ENCODE assay signal across 20 cellular contexts in genomic region chr20:25012616-25013189, GRCh38. TPM values are rescaled to one million over a fixed set of nuclear protein-coding genes. Genes with fewer than 3 reads are reported as not detected.
A peak's percentile ranks its signal among the peaks of the same experiment; 100 is the strongest.
DNase-seq lines count a peak whose midpoint lies in the region; ATAC-seq and TF ChIP-seq lines count a peak whose summit lies in the region.
"Had no signal": no experiment of that assay in that cellular context is flagged by ENCODE, and none has a peak within 500 bp of the region (broad histone marks: within the 10 kb centered on the region; RNA-seq: fewer than 3 reads in every experiment).

No MANE protein-coding gene starts in this region.

- peak; percentile 26 for DNase-seq in activated CD8-positive, alpha-beta memory T cell treated with anti-CD3 and anti-CD28 coated beads, Interleukin-2, amount 10 ng/mL, durations not matched to agents 7 days and 5 days
- DNase-seq in activated CD8-positive, alpha-beta memory T cell treated with anti-CD3 and anti-CD28 coated beads for 24 hours, result no peak
- DNase-seq in left lobe of liver (ENCODE audit: low spot score), result peak; percentile 44
- peak; percentile 24 for DNase-seq in stomach
- DNase-seq in AG08396 (ENCODE audit: low spot score), result no peak
- DNase-seq in ecto neural progenitor cell (ENCODE audit: low spot score), result no peak
- no peak for DNase-seq in NOMO-1 treated with DMSO at 0.1 percent for 48 hours (lab: John Stamatoyannopoulos, UW; ENCODE audit: unreplicated experiment)
- DNase-seq: DMS153, EL, H9, Karpas-422, MM.1S, NCI-H1105, NCI-H187 treated with DMSO at 0.1 percent for 48 hours, NCI-H2171 treated with DMSO at 0.1 percent for 48 hours, NCI-H82, SHP77 had no signal

- no peaks in the 10 kb centered on the region for H3K27me3 ChIP-seq in stomach
- H3K27me3 ChIP-seq: BLaER1 had no signal

- no peak for ATAC-seq in activated CD8-positive, alpha-beta memory T cell treated with anti-CD3 and anti-CD28 coated beads, Interleukin-2, amount 10 ng/mL, durations not matched to agents 7 days and 5 days
- ATAC-seq in left lobe of liver, result no peak

- no peak for TF ChIP-seq POLR2A in stomach (IDR thresholded peaks at IDR 0.05)

- H3K36me3 Mint-ChIP-seq in activated CD8-positive, alpha-beta memory T cell treated with anti-CD3 and anti-CD28 coated beads, Interleukin-2, amount 10 ng/mL, durations not matched to agents 7 days and 5 days, result peaks cover 1% of the 10 kb centered on the region

- H3K27ac ChIP-seq in VCaP (peak overlapping the region; percentile 25; the same call in 1 of the 2 replicates), stomach (no peak overlapping the region)
- H3K27ac ChIP-seq: 22Rv1, BLaER1 had no signal

- no peak overlapping the region for H3K4me3 Mint-ChIP-seq in activated CD8-positive, alpha-beta memory T cell treated with anti-CD3 and anti-CD28 coated beads, Interleukin-2, amount 10 ng/mL, durations not matched to agents 7 days and 5 days
- H3K4me3 Mint-ChIP-seq: H9 had no signal

- H3K9me3 Mint-ChIP-seq in activated CD8-positive, alpha-beta memory T cell treated with anti-CD3 and anti-CD28 coated beads, Interleukin-2, amount 10 ng/mL, durations not matched to agents 7 days and 5 days (ENCODE audit: low read depth), result no peaks in the 10 kb centered on the region
- H3K9me3 Mint-ChIP-seq: H9 had no signal

- H3K36me3 ChIP-seq in stomach, result peaks cover 77 to 94% (median 86%) of the 10 kb centered on the region in 4 donors

- WGBS in stomach, 5 donors, result 93 to 96% (median 94%) methylated on average over 20 to 21 of the region's 21 CpGs

- H3K4me1 Mint-ChIP-seq in activated CD8-positive, alpha-beta memory T cell treated with anti-CD3 and anti-CD28 coated beads, Interleukin-2, amount 10 ng/mL, durations not matched to agents 7 days and 5 days, result peaks cover 14% of the 10 kb centered on the region

- H3K4me3 ChIP-seq in stomach, result no peak overlapping the region
- H3K4me3 ChIP-seq: BLaER1 had no signal

- no peak overlapping the region for H3K27ac Mint-ChIP-seq in activated CD8-positive, alpha-beta memory T cell treated with anti-CD3 and anti-CD28 coated beads, Interleukin-2, amount 10 ng/mL, durations not matched to agents 7 days and 5 days
- H3K27ac Mint-ChIP-seq: H9 had no signal

- no peak for TF ChIP-seq CTCF in VCaP (conservative IDR thresholded peaks at IDR 0.05)
- TF ChIP-seq CTCF in stomach (IDR thresholded peaks at IDR 0.05), result no peak

- no peak for TF ChIP-seq EP300 in stomach (IDR thresholded peaks at IDR 0.05)

- H3K9me3 ChIP-seq in stomach, result no peaks in the 10 kb centered on the region
- H3K9me3 ChIP-seq: BLaER1 had no signal

- H3K4me1 ChIP-seq in stomach, result peaks cover 3 to 31% (median 17%) of the 10 kb centered on the region in 4 donors

- intact Hi-C loops in stomach (cut with DNase I; ENCODE audit: low total_unique reads), result no loop called here

- H3K27me3 Mint-ChIP-seq in activated CD8-positive, alpha-beta memory T cell treated with anti-CD3 and anti-CD28 coated beads, Interleukin-2, amount 10 ng/mL, durations not matched to agents 7 days and 5 days, result no peaks in the 10 kb centered on the region

- CTCF ChIA-PET in activated CD8-positive, alpha-beta memory T cell treated with anti-CD3 and anti-CD28 coated beads, Interleukin-2, amount 10 ng/mL, durations not matched to agents 7 days and 5 days (lab: Charles Lee), result no interaction called here

RNA-seq across cellular contexts. Expression of gene APMAP, which starts 20.2 kb away (rescaled TPM):
- 10 to 100 TPM; 47.5 to 56.0 TPM for total RNA-seq in activated CD8-positive, alpha-beta memory T cell treated with anti-CD3 and anti-CD28 coated beads, Interleukin-2, amount 10 ng/mL, durations not matched to agents 7 days and 5 days
- total RNA-seq in left lobe of liver (180 TPM), stomach (10 to 100 TPM; 12.3 to 55.6 (median 39.3) TPM)
- polyA plus RNA-seq in stomach, result 10 to 100 TPM; 14.4 to 29.5 (median 24.8) TPM

RNA-seq across cellular contexts. Expression of gene ACSS1, which starts 45.2 kb away (rescaled TPM):
- 10 to 100 TPM; 44.4 TPM for total RNA-seq in activated CD8-positive, alpha-beta memory T cell treated with anti-CD3 and anti-CD28 coated beads, Interleukin-2, amount 10 ng/mL, durations not matched to agents 7 days and 5 days
- total RNA-seq in left lobe of liver (9.9 TPM), stomach (100 to 1,000 TPM in 1 of 5 donors, 10 to 100 TPM in 3, 1 to 10 TPM in 1; 7.0 to 135 (median 35.6) TPM)
- polyA plus RNA-seq in stomach, result 10 to 100 TPM; 35.3 to 37.7 (median 35.9) TPM

Comparison
In these comparisons a context has a peak if more than half of its experiments do, and no peak if none do; other contexts are left out.
1. DNase-seq: peak in activated CD8-positive, alpha-beta memory T cell treated with anti-CD3 and anti-CD28 coated beads, Interleukin-2, amount 10 ng/mL, durations not matched to agents 7 days and 5 days (single experiment), left lobe of liver (single experiment) and stomach (single experiment); none in activated CD8-positive, alpha-beta memory T cell treated with anti-CD3 and anti-CD28 coated beads for 24 hours (single experiment), AG08396 (single experiment), ecto neural progenitor cell (single experiment) and NOMO-1 treated with DMSO at 0.1 percent for 48 hours (single experiment).